Comparison of ENCODE assay signal across 11 cellular contexts in genomic region chr7:151735854-151736402, GRCh38.
DNase-seq lines count a peak whose midpoint lies in the region; ATAC-seq and TF ChIP-seq lines count a peak whose summit lies in the region.
"Had no signal": no experiment of that assay in that cellular context is flagged by ENCODE, and none has a peak within 500 bp of the region (broad histone marks: within the 10 kb centered on the region; RNA-seq: fewer than 3 reads in every experiment).

No MANE protein-coding gene starts in this region.

- H3K27ac ChIP-seq in mammary epithelial cell (ENCODE audit: insufficient read depth, low read depth, low read length), result no peak overlapping the region
- H3K27ac ChIP-seq in mesenchymal stem cell (ENCODE audit: low read length, poor library complexity, severe bottlenecking), result peak overlapping the region; percentile 61
- no peak overlapping the region for H3K27ac ChIP-seq in upper lobe of right lung
- no peak overlapping the region for H3K27ac ChIP-seq in CD8-positive, alpha-beta T cell (ENCODE audit: low read depth, low read length)

- no peaks in the 10 kb centered on the region for H3K9me3 Mint-ChIP-seq in CD8-positive, alpha-beta T cell
- H3K9me3 Mint-ChIP-seq in activated T-cell treated with anti-CD3 and anti-CD28 coated beads, Interleukin-2, amount 50 U/mL, for 4 hours, result no peaks in the 10 kb centered on the region

- peak overlapping the region; percentile 83 for H2AK5ac ChIP-seq in mesenchymal stem cell (ENCODE audit: low read length, severe bottlenecking)

- peak overlapping the region; percentile 83 to 98 for H3K18ac ChIP-seq in mesenchymal stem cell (ENCODE audit: low read depth in 1 of 2, low read length in 2 of 2)

- no peaks in the 10 kb centered on the region for H3K4me1 Mint-ChIP-seq in CD8-positive, alpha-beta T cell (ENCODE audit: low read depth)
- no peaks in the 10 kb centered on the region for H3K4me1 Mint-ChIP-seq in activated T-cell treated with anti-CD3 and anti-CD28 coated beads, Interleukin-2, amount 50 U/mL, for 4 hours (ENCODE audit: low read depth)

- WGBS in mammary epithelial cell (ENCODE audit: low coverage, missing lambda C conversion rate), result 20% methylated on average over 16 of the region's 25 CpGs
- 27% methylated on average over 22 of the region's 25 CpGs for WGBS in mesenchymal stem cell

- H3K4ac ChIP-seq in mesenchymal stem cell (ENCODE audit: low read depth in 1 of 2, low read length in 2 of 2), result peak overlapping the region; percentile 79 to 92

- peak overlapping the region; percentile 4 to 29 (median 12) for H3K4me3 ChIP-seq in mammary epithelial cell (replicated peaks in 1 of 3; ENCODE audit: insufficient read depth in 1 of 3, low read depth in 2 of 3, low read length in 3 of 3)
- peak overlapping the region in 1 of 2 experiments; percentile 72 for H3K4me3 ChIP-seq in mesenchymal stem cell (ENCODE audit: insufficient read depth in 1 of 2, low read depth in 1 of 2, low read length in 2 of 2)
- H3K4me3 ChIP-seq in upper lobe of right lung, result peak overlapping the region; percentile 21
- no peak overlapping the region for H3K4me3 ChIP-seq in CD8-positive, alpha-beta T cell (ENCODE audit: low read depth, low read length)

- BruUV-seq in mammary epithelial cell (replicated peaks; lab: Mats Ljungman, UMichigan), result no TSS peak

- H3K79me2 ChIP-seq in mammary epithelial cell (ENCODE audit: insufficient read depth, low read length), result no peaks in the 10 kb centered on the region

- H3K4me1 ChIP-seq in mammary epithelial cell (ENCODE audit: insufficient read depth, low read length) (peaks cover 16% of the 10 kb centered on the region), mesenchymal stem cell (ENCODE audit: control insufficient read depth, insufficient read depth, low read depth, low read length) (peaks cover 31% of the 10 kb centered on the region), upper lobe of right lung (peaks cover 14% of the 10 kb centered on the region)
- H3K4me1 ChIP-seq in CD8-positive, alpha-beta T cell (ENCODE audit: insufficient read depth, low read length), result no peaks in the 10 kb centered on the region

- POLR2A ChIA-PET in CD8-positive, alpha-beta T cell (lab: Charles Lee), result no interaction called here

- H2BK120ac ChIP-seq in mesenchymal stem cell (ENCODE audit: low read depth, low read length), result peak overlapping the region; percentile 80

- no peaks in the 10 kb centered on the region for H3K27me3 ChIP-seq in mammary epithelial cell (ENCODE audit: insufficient read depth, low read length)
- H3K27me3 ChIP-seq in mesenchymal stem cell (ENCODE audit: control insufficient read depth in 1 of 2, insufficient read depth in 1 of 2, low read length in 2 of 2), result no peaks in the 10 kb centered on the region
- no peaks in the 10 kb centered on the region for H3K27me3 ChIP-seq in upper lobe of right lung
- H3K27me3 ChIP-seq in CD8-positive, alpha-beta T cell (ENCODE audit: insufficient read depth, low read length), result no peaks in the 10 kb centered on the region

- H3K14ac ChIP-seq in mesenchymal stem cell (ENCODE audit: low read length in 2 of 2), result peak overlapping the region; percentile 28 to 83

- H2BK12ac ChIP-seq in mesenchymal stem cell (ENCODE audit: low read length in 2 of 2), result peak overlapping the region; percentile 95 to 99

- no peaks in the 10 kb centered on the region for H4K20me1 ChIP-seq in mammary epithelial cell (ENCODE audit: insufficient read depth, low read length)

- DNase-seq in NCI-H2227 treated with DMSO at 0.1 percent for 48 hours (lab: John Stamatoyannopoulos, UW) (peak; percentile 89), NCI-H2227 (lab: John Stamatoyannopoulos, UW; ENCODE audit: unreplicated experiment) (no peak), mammary epithelial cell (no peak), mesenchymal stem cell (no peak), upper lobe of right lung (no peak)
- no peak for DNase-seq in CD8-positive, alpha-beta T cell
- no peak for DNase-seq in activated T-cell treated with anti-CD3 and anti-CD28 coated beads, Interleukin-2, amount 50 U/mL, for 4 hours
- DNase-seq: activated CD4-positive, alpha-beta T cell treated with anti-CD3 and anti-CD28 coated beads for 1 hour; CD4-positive, CD25-positive, alpha-beta regulatory T cell; cerebellar nuclear complex had no signal

- no peaks in the 10 kb centered on the region for H3K79me1 ChIP-seq in mesenchymal stem cell (replicated peaks; ENCODE audit: low read length, poor library complexity, severe bottlenecking)

- dilution Hi-C loops in mammary epithelial cell (cut with HindIII; ENCODE audit: low sequenced_read_pairs), result no loop called here

- intact Hi-C loops in mammary epithelial cell (cut with micrococcal nuclease) (loop anchor here (5.0 kb wide), 1 partner anchor 104 kb away; no protein-coding TSS in a partner anchor), upper lobe of right lung (cut with DNase I) (no loop called here)
- intact Hi-C loops in CD8-positive, alpha-beta T cell (cut with DNase I, micrococcal nuclease), result no loop called here

- peak overlapping the region; percentile 74 for H3K4me2 ChIP-seq in mammary epithelial cell (ENCODE audit: insufficient read depth, low read depth, low read length)
- H3K4me2 ChIP-seq in mesenchymal stem cell (ENCODE audit: low read length, poor library complexity, severe bottlenecking), result peak overlapping the region; percentile 71

- in situ Hi-C loops in mammary epithelial cell (cut with MboI; ENCODE audit: low sequenced_read_pairs in 2 of 2), result no loop called here

- TF ChIP-seq CTCF in mammary epithelial cell (conservative IDR thresholded peaks at IDR 0.05 in 1 of 2, IDR thresholded peaks at IDR 0.05 in 1 of 2; ENCODE audit: extremely low read depth in 1 of 2, insufficient read depth in 1 of 2, low read depth in 1 of 2, low read length in 2 of 2) (no peak), upper lobe of right lung (IDR thresholded peaks at IDR 0.05) (no peak)
- TF ChIP-seq CTCF in CD8-positive, alpha-beta T cell (IDR thresholded peaks at IDR 0.05), result no peak

- no peaks in the 10 kb centered on the region for H3K36me3 Mint-ChIP-seq in CD8-positive, alpha-beta T cell
- H3K36me3 Mint-ChIP-seq in activated T-cell treated with anti-CD3 and anti-CD28 coated beads, Interleukin-2, amount 50 U/mL, for 4 hours (ENCODE audit: insufficient read depth), result peaks cover 5% of the 10 kb centered on the region

- H3K9me3 ChIP-seq in mammary epithelial cell (replicated peaks; ENCODE audit: insufficient read depth, low read length) (no peaks in the 10 kb centered on the region), mesenchymal stem cell (ENCODE audit: control insufficient read depth, low read length) (no peaks in the 10 kb centered on the region), upper lobe of right lung (no peaks in the 10 kb centered on the region)
- no peaks in the 10 kb centered on the region for H3K9me3 ChIP-seq in CD8-positive, alpha-beta T cell (ENCODE audit: low read length)

- no peaks in the 10 kb centered on the region for H3K27me3 Mint-ChIP-seq in CD8-positive, alpha-beta T cell (ENCODE audit: low read depth)
- H3K27me3 Mint-ChIP-seq in activated T-cell treated with anti-CD3 and anti-CD28 coated beads, Interleukin-2, amount 50 U/mL, for 4 hours (ENCODE audit: low read depth), result no peaks in the 10 kb centered on the region
- H3K27me3 Mint-ChIP-seq: CD4-positive, CD25-positive, alpha-beta regulatory T cell had no signal

- peak overlapping the region; percentile 12 for H2BK5ac ChIP-seq in mesenchymal stem cell (ENCODE audit: low read depth, low read length, poor library complexity, severe bottlenecking)

- peak overlapping the region; percentile 81 for H4K91ac ChIP-seq in mesenchymal stem cell (ENCODE audit: low read length)

- ATAC-seq in upper lobe of right lung (peak; percentile 50), GM21717 (IDR thresholded peaks at IDR 0.05; ENCODE audit: unreplicated experiment) (no peak)
- no peak for ATAC-seq in CD8-positive, alpha-beta T cell
- ATAC-seq in activated T-cell treated with anti-CD3 and anti-CD28 coated beads, Interleukin-2, amount 50 U/mL, for 4 hours, result no peak

- peak overlapping the region; percentile 84 for H2AFZ ChIP-seq in mammary epithelial cell (ENCODE audit: low read depth, low read length)
- H2AFZ ChIP-seq in mesenchymal stem cell (ENCODE audit: low read depth, low read length), result no peak overlapping the region

- peak overlapping the region; percentile 63 for H4K8ac ChIP-seq in mesenchymal stem cell (ENCODE audit: low read length)

- CTCF ChIA-PET in mammary epithelial cell (lab: Charles Lee; ENCODE audit: low non-redundant PET), result no interaction called here
- CTCF ChIA-PET in CD8-positive, alpha-beta T cell (lab: Charles Lee), result interaction anchor here (0.8 to 1.2 kb wide), 2 partner anchors 47 to 103 kb away, joined by 3 to 4 read pairs; no protein-coding TSS in a partner anchor

- peak overlapping the region; percentile 90 for H2BK15ac ChIP-seq in mesenchymal stem cell (ENCODE audit: low read depth, poor library complexity, severe bottlenecking)

- H3K9ac ChIP-seq in mammary epithelial cell (ENCODE audit: insufficient read depth, low read length) (no peak overlapping the region), mesenchymal stem cell (ENCODE audit: low read length) (peak overlapping the region; percentile 73)

- H3K36me3 ChIP-seq in mammary epithelial cell (ENCODE audit: insufficient read depth, low read length), result no peaks in the 10 kb centered on the region
- no peaks in the 10 kb centered on the region for H3K36me3 ChIP-seq in mesenchymal stem cell (ENCODE audit: control insufficient read depth in 1 of 2, insufficient read depth in 2 of 2, low read depth in 1 of 2, low read length in 2 of 2)
- no peaks in the 10 kb centered on the region for H3K36me3 ChIP-seq in upper lobe of right lung
- H3K36me3 ChIP-seq in CD8-positive, alpha-beta T cell (ENCODE audit: insufficient read depth, low read length), result no peaks in the 10 kb centered on the region

- H3K4me3 Mint-ChIP-seq in CD8-positive, alpha-beta T cell, result no peak overlapping the region
- H3K4me3 Mint-ChIP-seq in activated T-cell treated with anti-CD3 and anti-CD28 coated beads, Interleukin-2, amount 50 U/mL, for 4 hours, result no peak overlapping the region
- H3K4me3 Mint-ChIP-seq: CD4-positive, CD25-positive, alpha-beta regulatory T cell had no signal

- no peak overlapping the region for H3K27ac Mint-ChIP-seq in CD8-positive, alpha-beta T cell
- H3K27ac Mint-ChIP-seq: CD4-positive, CD25-positive, alpha-beta regulatory T cell had no signal

- H3K23ac ChIP-seq in mesenchymal stem cell (ENCODE audit: low read length in 2 of 2), result peak overlapping the region in 1 of 2 experiments; percentile 79
